In genomic region chr13:75468098-75468497, GRCh38 we compare ENCODE assay signal across 24 cellular contexts. TPM values are rescaled to one million over a fixed set of nuclear protein-coding genes. Genes with fewer than 3 reads are reported as not detected.
DNase-seq lines count a peak whose midpoint lies in the region; ATAC-seq, FAIRE-seq and TF ChIP-seq lines count a peak whose summit lies in the region.
"Had no signal": no experiment of that assay in that cellular context is flagged by ENCODE, and none has a peak within 500 bp of the region (broad histone marks: within the 10 kb centered on the region; RNA-seq: fewer than 3 reads in every experiment).

No MANE protein-coding gene starts in this region.

- dilution Hi-C loops in keratinocyte (cut with MboI; ENCODE audit: extremely low pct_ligation_motif_present, low sequenced_read_pairs), result no loop called here

- H2AFZ ChIP-seq in keratinocyte (ENCODE audit: control insufficient read depth, low read length), result peak overlapping the region; percentile 5

- ATAC-seq in heart right ventricle (no peak), Right ventricle myocardium inferior (no peak), aorta (ENCODE audit: low FRiP score) (peak; percentile 44), GM21360 (IDR thresholded peaks at IDR 0.05; ENCODE audit: unreplicated experiment) (no peak)
- ATAC-seq: activated CD4-positive, CD25-positive, alpha-beta regulatory T cell treated with anti-CD3 and anti-CD28 coated beads, Interleukin-2, amount 50 U/mL, for 24 hours; activated naive CD4-positive, alpha-beta T cell treated with anti-CD3 and anti-CD28 coated beads, Interleukin-2, amount 50 U/mL, for 72 hours; activated T-cell treated with anti-CD3 and anti-CD28 coated beads, Interleukin-2, amount 50 U/mL, for 72 hours; HCT116 had no signal

- FAIRE-seq in keratinocyte (lab: Jason Lieb, UNC), result no peak
- FAIRE-seq: A204.1, HTR-8/SVneo had no signal

- peaks cover 3 to 76% (median 32%) of the 10 kb centered on the region in 9 donors for H3K4me1 ChIP-seq in heart right ventricle
- peaks cover 19% of the 10 kb centered on the region for H3K4me1 ChIP-seq in keratinocyte (ENCODE audit: control insufficient read depth, extremely low read depth, insufficient read depth, low read length)
- H3K4me1 ChIP-seq in aorta (ENCODE audit: control insufficient read depth in 1 of 2, insufficient read depth in 2 of 2, low read length in 2 of 2), result no peaks in the 10 kb centered on the region
- H3K4me1 ChIP-seq: spleen, upper lobe of left lung had no signal

- DNase-seq in heart right ventricle (no peak), Right ventricle myocardium inferior (ENCODE audit: missing footprints) (no peak), choroid plexus epithelial cell (ENCODE audit: low read depth) (peak; percentile 70), keratinocyte (ENCODE audit: low read depth, low spot score) (no peak), aorta (no peak), HT-29 (ENCODE audit: low spot score) (no peak)
- no peak for DNase-seq in activated T-cell treated with anti-CD3 and anti-CD28 coated beads, Interleukin-2, amount 50 U/mL, for 48 hours
- DNase-seq: activated T-cell treated with anti-CD3 and anti-CD28 coated beads, Interleukin-2, amount 50 U/mL, for 72 hours; C1 segment of cervical spinal cord; Calu3; Kasumi-1; NCI-H1105 treated with DMSO at 0.1 percent for 48 hours; NCI-H2107; NCI-H510A treated with DMSO at 0.1 percent for 48 hours; spleen; stomach; T-helper 9 cell; upper lobe of left lung had no signal

- WGBS in heart right ventricle, 2 donors, result 63 to 68% methylated on average over 1 of the region's 1 CpG
- whole genome bisulfite sequencing in aorta, 2 donors, result 52 to 55% methylated on average over 1 of the region's 1 CpG

- no peaks in the 10 kb centered on the region for H3K9me3 ChIP-seq in heart right ventricle
- H3K9me3 ChIP-seq in keratinocyte (ENCODE audit: control insufficient read depth, low read depth, low read length), result peaks cover 3% of the 10 kb centered on the region
- H3K9me3 ChIP-seq in aorta (ENCODE audit: control insufficient read depth, low read length), result no peaks in the 10 kb centered on the region
- H3K9me3 ChIP-seq: spleen, stomach, upper lobe of left lung had no signal

- peak overlapping the region; percentile 68 for H3K4me2 ChIP-seq in keratinocyte (ENCODE audit: control insufficient read depth, extremely low read depth, insufficient read depth, low read depth, low read length)

- intact Hi-C loops in heart right ventricle (cut with DNase I) (no loop called here), Right ventricle myocardium inferior (cut with DNase I) (no loop called here), aorta (cut with DNase I) (no loop called here)

- H3K27ac ChIP-seq in heart right ventricle, result peak overlapping the region in 6 of 10 donors; percentile 0 to 62 (median 22)
- peak overlapping the region; percentile 58 for H3K27ac ChIP-seq in keratinocyte (ENCODE audit: control insufficient read depth, insufficient read depth, low read length)
- H3K27ac ChIP-seq in aorta (ENCODE audit: low read depth in 1 of 2, low read length in 2 of 2), result no peak overlapping the region
- H3K27ac ChIP-seq: spleen, upper lobe of left lung had no signal

- H3K79me2 ChIP-seq in keratinocyte (ENCODE audit: control insufficient read depth, insufficient read depth, low read length), result peaks cover 29% of the 10 kb centered on the region

- H3K36me3 ChIP-seq in heart right ventricle (no peaks in the 10 kb centered on the region), keratinocyte (ENCODE audit: control insufficient read depth in 2 of 2, extremely low read depth in 1 of 2, insufficient read depth in 2 of 2, low read length in 2 of 2) (no peaks in the 10 kb centered on the region), aorta (ENCODE audit: control insufficient read depth in 1 of 2, insufficient read depth in 2 of 2, low read length in 1 of 2) (no peaks in the 10 kb centered on the region)
- H3K36me3 ChIP-seq: spleen, stomach, upper lobe of left lung had no signal

- H3K4me3 ChIP-seq in heart right ventricle (no peak overlapping the region), choroid plexus epithelial cell (ENCODE audit: low read depth, low read length) (no peak overlapping the region), keratinocyte (ENCODE audit: control insufficient read depth in 2 of 3, extremely low read depth in 1 of 3, insufficient read depth in 2 of 3, low read depth in 1 of 3, low read length in 3 of 3) (peak overlapping the region in 2 of 3 experiments; percentile 12 to 24), aorta (ENCODE audit: low read length in 2 of 2) (no peak overlapping the region)
- H3K4me3 ChIP-seq: spleen, stomach, upper lobe of left lung had no signal

- no peaks in the 10 kb centered on the region for H4K20me1 ChIP-seq in keratinocyte (ENCODE audit: control insufficient read depth, extremely low read depth, insufficient read depth, low read length)

- no peaks in the 10 kb centered on the region for H3K9me1 ChIP-seq in keratinocyte (ENCODE audit: control insufficient read depth, extremely low read depth, insufficient read depth, low read length)

- H3K9ac ChIP-seq in keratinocyte (ENCODE audit: control insufficient read depth, extremely low read depth, insufficient read depth, low read length), result no peak overlapping the region

- TF ChIP-seq CTCF in heart right ventricle (IDR thresholded peaks at IDR 0.05), result no peak
- no peak for TF ChIP-seq CTCF in choroid plexus epithelial cell (conservative IDR thresholded peaks at IDR 0.05; ENCODE audit: low read depth, low read length)
- TF ChIP-seq CTCF in keratinocyte (optimal IDR thresholded peaks at IDR 0.05 in 1 of 3, IDR thresholded peaks at IDR 0.05 in 1 of 3, conservative IDR thresholded peaks at IDR 0.05 in 1 of 3; ENCODE audit: extremely low read depth in 1 of 3, insufficient read depth in 2 of 3, low read length in 3 of 3), result no peak

- H3K27me3 ChIP-seq in heart right ventricle (no peaks in the 10 kb centered on the region), keratinocyte (ENCODE audit: control insufficient read depth, extremely low read depth, insufficient read depth, low read length) (no peaks in the 10 kb centered on the region), aorta (ENCODE audit: control insufficient read depth in 1 of 2, insufficient read depth in 2 of 2, low read length in 1 of 2) (no peaks in the 10 kb centered on the region)
- H3K27me3 ChIP-seq: spleen, stomach, upper lobe of left lung had no signal

RNA-seq across cellular contexts. Expression of gene TBC1D4, which starts 13.9 kb away (rescaled TPM):
- 100 to 1,000 TPM in 5 of 10 donors, 10 to 100 TPM in 5; 56.4 to 124 (median 102) TPM for total RNA-seq in heart right ventricle
- 10 to 100 TPM; 10.1 to 77.2 TPM for polyA plus RNA-seq in heart right ventricle
- total RNA-seq in Right ventricle myocardium inferior, result 86.8 TPM
- 14.2 to 18.7 TPM (median 16.6 TPM) in 3 replicates for polyA plus RNA-seq in keratinocyte
- 30.1 TPM for polyA plus RNA-seq in keratinocyte (2011; ENCODE audit: low read depth)
- polyA plus RNA-seq in keratinocyte (2011; cell fraction: cytosol; rRNA removed), result 10.9 and 11.1 TPM in 2 replicates
- polyA plus RNA-seq in keratinocyte (2011; cell fraction: nucleus; rRNA removed), result 22.4 and 24.4 TPM in 2 replicates
- polyA plus RNA-seq in keratinocyte (2012; ENCODE audit: low replicate concordance), result 6.7 and 11.5 TPM in 2 replicates
- polyA minus RNA-seq in keratinocyte, result 23.7 to 36.2 TPM (median 32.1 TPM) in 3 replicates
- polyA minus RNA-seq in keratinocyte (2011; cell fraction: cytosol; rRNA and poly(A)+ RNA removed), result 21.7 TPM
- 34.5 and 37.9 TPM in 2 replicates for polyA minus RNA-seq in keratinocyte (2011; cell fraction: nucleus; rRNA and poly(A)+ RNA removed)
- total RNA-seq in aorta, result 10 to 100 TPM in 1 of 2 donors, 1 to 10 TPM in 1; 9.1 to 16.3 TPM
- polyA plus RNA-seq in aorta, result 1 to 10 TPM; 1.4 to 3.3 TPM
- 29.0 and 29.6 TPM in 2 replicates for total RNA-seq in HT-29 (2014; rRNA removed; shearing (Covaris generic))

Comparison
In these comparisons a context has a peak if more than half of its experiments do, and no peak if none do; other contexts are left out.
1. H3K27ac ChIP-seq: peak in heart right ventricle (6 of 10) and keratinocyte (single experiment); none in aorta (0 of 2).
2. H3K4me3 ChIP-seq: peak in keratinocyte (2 of 3); none in heart right ventricle (0 of 10), choroid plexus epithelial cell (single experiment) and aorta (0 of 2).